10 cellular contexts compared by ENCODE assay signal in genomic region chr1:66334311-66334710, GRCh38.
DNase-seq lines count a peak whose midpoint lies in the region; ATAC-seq and TF ChIP-seq lines count a peak whose summit lies in the region.
"Had no signal": no experiment of that assay in that cellular context is flagged by ENCODE, and none has a peak within 500 bp of the region (broad histone marks: within the 10 kb centered on the region; RNA-seq: fewer than 3 reads in every experiment).

No MANE protein-coding gene starts in this region.

- CTCF ChIA-PET in activated CD4-positive, alpha-beta T cell treated with anti-CD3 and anti-CD28 coated beads for 36 hours (lab: Charles Lee), result interaction anchor here (0.7 to 6.5 kb wide), 9 partner anchors 12 to 87 kb away, joined by 3 to 48 read pairs (median 4); no protein-coding TSS in a partner anchor
- CTCF ChIA-PET in activated CD4-positive, alpha-beta memory T cell treated with anti-CD3 and anti-CD28 coated beads for 36 hours (lab: Charles Lee), result interaction anchor here (1.5 to 6.3 kb wide), 5 partner anchors 9 to 111 kb away, joined by 5 to 42 read pairs (median 18); no protein-coding TSS in a partner anchor

- no peak for ATAC-seq in activated CD4-positive, alpha-beta T cell treated with anti-CD3 and anti-CD28 coated beads for 36 hours

- POLR2A ChIA-PET in activated CD4-positive, alpha-beta T cell treated with anti-CD3 and anti-CD28 coated beads for 36 hours (lab: Charles Lee), result interaction anchor here (0.7 to 1.2 kb wide), 4 partner anchors 15 to 111 kb away, joined by 3 to 5 read pairs (median 4); no protein-coding TSS in a partner anchor
- POLR2A ChIA-PET in activated CD4-positive, alpha-beta memory T cell treated with anti-CD3 and anti-CD28 coated beads for 36 hours (lab: Charles Lee), result interaction anchor here (1.0 to 8.9 kb wide), 8 partner anchors 10 to 77 kb away, joined by 3 to 108 read pairs (median 20); no protein-coding TSS in a partner anchor

- H3K27me3 ChIP-seq in layer of hippocampus (ENCODE audit: control insufficient read depth, insufficient read depth, low read length), result no peaks in the 10 kb centered on the region

- no peaks in the 10 kb centered on the region for H3K9me3 Mint-ChIP-seq in activated CD4-positive, alpha-beta T cell treated with anti-CD3 and anti-CD28 coated beads for 36 hours (ENCODE audit: low read depth)
- no peaks in the 10 kb centered on the region for H3K9me3 Mint-ChIP-seq in activated CD4-positive, alpha-beta memory T cell treated with anti-CD3 and anti-CD28 coated beads for 36 hours

- peak overlapping the region; percentile 60 for H3K27ac ChIP-seq in layer of hippocampus (ENCODE audit: low read depth, low read length)
- peak overlapping the region; percentile 63 for H3K27ac ChIP-seq in substantia nigra (ENCODE audit: low read depth, low read length, poor library complexity, severe bottlenecking)
- H3K27ac ChIP-seq: 22Rv1 had no signal

- DNase-seq in activated CD4-positive, alpha-beta T cell treated with anti-CD3 and anti-CD28 coated beads for 36 hours, result no peak
- no peak for DNase-seq in activated CD4-positive, alpha-beta T cell treated with anti-CD3 and anti-CD28 coated beads for 48 hours
- no peak for DNase-seq in activated CD4-positive, alpha-beta memory T cell treated with anti-CD3 and anti-CD28 coated beads for 36 hours
- no peak for DNase-seq in substantia nigra (lab: John Stamatoyannopoulos, UW)
- DNase-seq in germinal center (ENCODE audit: low spot score), result no peak
- DNase-seq in NCI-H2171 (lab: John Stamatoyannopoulos, UW), result no peak
- DNase-seq in GM10266 (ENCODE audit: extremely low spot score), result no peak
- DNase-seq: glutamatergic neuron had no signal

- H3K27me3 Mint-ChIP-seq in activated CD4-positive, alpha-beta T cell treated with anti-CD3 and anti-CD28 coated beads for 36 hours, result no peaks in the 10 kb centered on the region
- no peaks in the 10 kb centered on the region for H3K27me3 Mint-ChIP-seq in activated CD4-positive, alpha-beta memory T cell treated with anti-CD3 and anti-CD28 coated beads for 36 hours

- H3K4me3 Mint-ChIP-seq in activated CD4-positive, alpha-beta T cell treated with anti-CD3 and anti-CD28 coated beads for 36 hours, result peak overlapping the region; percentile 91
- H3K4me3 Mint-ChIP-seq in activated CD4-positive, alpha-beta memory T cell treated with anti-CD3 and anti-CD28 coated beads for 36 hours, result peak overlapping the region; percentile 93

- peaks cover 53% of the 10 kb centered on the region for H3K36me3 Mint-ChIP-seq in activated CD4-positive, alpha-beta T cell treated with anti-CD3 and anti-CD28 coated beads for 36 hours (ENCODE audit: low read depth)
- peaks cover 58% of the 10 kb centered on the region for H3K36me3 Mint-ChIP-seq in activated CD4-positive, alpha-beta memory T cell treated with anti-CD3 and anti-CD28 coated beads for 36 hours

- TF ChIP-seq CTCF in GM10266 (IDR thresholded peaks at IDR 0.05; ENCODE audit: control insufficient read depth, insufficient read depth, low read depth, missing control alignments), result no peak

- intact Hi-C loops in activated CD4-positive, alpha-beta T cell treated with anti-CD3 and anti-CD28 coated beads for 36 hours (cut with DNase I, micrococcal nuclease), result loop anchor here (2.0 to 10.0 kb wide), 3 partner anchors 110 to 1370 kb away; partner anchors contain the start of gene JAK1 (in 1 of the 2)
- intact Hi-C loops in activated CD4-positive, alpha-beta memory T cell treated with anti-CD3 and anti-CD28 coated beads for 36 hours (cut with micrococcal nuclease), result loop anchor here (10.0 kb wide), 2 partner anchors 940 to 1000 kb away; no protein-coding TSS in a partner anchor

- H3K27ac Mint-ChIP-seq in activated CD4-positive, alpha-beta T cell treated with anti-CD3 and anti-CD28 coated beads for 36 hours, result peak overlapping the region; percentile 98
- peak overlapping the region; percentile 96 for H3K27ac Mint-ChIP-seq in activated CD4-positive, alpha-beta memory T cell treated with anti-CD3 and anti-CD28 coated beads for 36 hours

- H3K4me1 Mint-ChIP-seq in activated CD4-positive, alpha-beta T cell treated with anti-CD3 and anti-CD28 coated beads for 36 hours, result peaks cover 47% of the 10 kb centered on the region
- peaks cover 54% of the 10 kb centered on the region for H3K4me1 Mint-ChIP-seq in activated CD4-positive, alpha-beta memory T cell treated with anti-CD3 and anti-CD28 coated beads for 36 hours (ENCODE audit: low read depth)
